Comparison of ENCODE assay signal across 1 cellular context in genomic region chr2:27000228-27000627, GRCh38.
TF ChIP-seq lines count a peak whose summit lies in the region.

No MANE protein-coding gene starts in this region.

TF ChIP-seq in SK-N-SH, 30 proteins besides CTCF, POLR2A, EP300 and RAD21 (continued from another document):
- TF ChIP-seq, protein P1, sequence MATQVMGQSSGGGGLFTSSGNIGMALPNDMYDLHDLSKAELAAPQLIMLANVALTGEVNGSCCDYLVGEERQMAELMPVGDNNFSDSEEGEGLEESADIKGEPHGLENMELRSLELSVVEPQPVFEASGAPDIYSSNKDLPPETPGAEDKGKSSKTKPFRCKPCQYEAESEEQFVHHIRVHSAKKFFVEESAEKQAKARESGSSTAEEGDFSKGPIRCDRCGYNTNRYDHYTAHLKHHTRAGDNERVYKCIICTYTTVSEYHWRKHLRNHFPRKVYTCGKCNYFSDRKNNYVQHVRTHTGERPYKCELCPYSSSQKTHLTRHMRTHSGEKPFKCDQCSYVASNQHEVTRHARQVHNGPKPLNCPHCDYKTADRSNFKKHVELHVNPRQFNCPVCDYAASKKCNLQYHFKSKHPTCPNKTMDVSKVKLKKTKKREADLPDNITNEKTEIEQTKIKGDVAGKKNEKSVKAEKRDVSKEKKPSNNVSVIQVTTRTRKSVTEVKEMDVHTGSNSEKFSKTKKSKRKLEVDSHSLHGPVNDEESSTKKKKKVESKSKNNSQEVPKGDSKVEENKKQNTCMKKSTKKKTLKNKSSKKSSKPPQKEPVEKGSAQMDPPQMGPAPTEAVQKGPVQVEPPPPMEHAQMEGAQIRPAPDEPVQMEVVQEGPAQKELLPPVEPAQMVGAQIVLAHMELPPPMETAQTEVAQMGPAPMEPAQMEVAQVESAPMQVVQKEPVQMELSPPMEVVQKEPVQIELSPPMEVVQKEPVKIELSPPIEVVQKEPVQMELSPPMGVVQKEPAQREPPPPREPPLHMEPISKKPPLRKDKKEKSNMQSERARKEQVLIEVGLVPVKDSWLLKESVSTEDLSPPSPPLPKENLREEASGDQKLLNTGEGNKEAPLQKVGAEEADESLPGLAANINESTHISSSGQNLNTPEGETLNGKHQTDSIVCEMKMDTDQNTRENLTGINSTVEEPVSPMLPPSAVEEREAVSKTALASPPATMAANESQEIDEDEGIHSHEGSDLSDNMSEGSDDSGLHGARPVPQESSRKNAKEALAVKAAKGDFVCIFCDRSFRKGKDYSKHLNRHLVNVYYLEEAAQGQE (IDR thresholded peaks at IDR 0.05; ENCODE audit: low read depth, low read length) = no peak
- no peak for TF ChIP-seq MXI1 (IDR thresholded peaks at IDR 0.05; ENCODE audit: low read depth, low read length)
TF ChIP-seq in SK-N-SH: peak in this region for 0.
